In genomic region chr20:63977392-63978276, GRCh38 we compare ENCODE assay signal across 8 cellular contexts. TPM values are rescaled to one million over a fixed set of nuclear protein-coding genes. Genes with fewer than 3 reads are reported as not detected.
DNase-seq lines count a peak whose midpoint lies in the region; ATAC-seq and TF ChIP-seq lines count a peak whose summit lies in the region.

No MANE protein-coding gene starts in this region.

- in situ Hi-C loops in KBM-7 (cut with MboI; ENCODE audit: low pct_unique_long_range_greater_than_20kb, low sequenced_read_pairs), result no loop called here
- in situ Hi-C loops in G401 (cut with HindIII; ENCODE audit: low sequenced_read_pairs), result no loop called here

- H3K36me3 ChIP-seq in Karpas-422 (ENCODE audit: insufficient read depth, low read length), result no peaks in the 10 kb centered on the region

- H3K27ac Mint-ChIP-seq in activated CD8-positive, alpha-beta T cell treated with anti-CD3 and anti-CD28 coated beads, Interleukin-2, amount 10 ng/mL, durations not matched to agents 7 days and 5 days, result peak overlapping the region; percentile 83
- peak overlapping the region; percentile 84 for H3K27ac Mint-ChIP-seq in stimulated activated memory B cell treated with anti-CD40 and anti-IgM and Interleukin-4, amounts not matched to agents 10 μg/mL and 1 μg/mL and 100 μg/mL, for 72 hours

- no peaks in the 10 kb centered on the region for H4K20me1 ChIP-seq in Karpas-422 (ENCODE audit: insufficient read depth, low read depth, low read length)

- CTCF ChIA-PET in activated CD8-positive, alpha-beta T cell treated with anti-CD3 and anti-CD28 coated beads, Interleukin-2, amount 10 ng/mL, durations not matched to agents 7 days and 5 days (lab: Charles Lee), result interaction anchor here (0.7 to 1.7 kb wide), 9 partner anchors 9 to 336 kb away, joined by 3 to 20 read pairs (median 3); no protein-coding TSS in a partner anchor

- H3K36me3 Mint-ChIP-seq in activated CD8-positive, alpha-beta T cell treated with anti-CD3 and anti-CD28 coated beads, Interleukin-2, amount 10 ng/mL, durations not matched to agents 7 days and 5 days (ENCODE audit: low read depth), result peaks cover 26% of the 10 kb centered on the region
- peaks cover 37% of the 10 kb centered on the region for H3K36me3 Mint-ChIP-seq in stimulated activated memory B cell treated with anti-CD40 and anti-IgM and Interleukin-4, amounts not matched to agents 10 μg/mL and 1 μg/mL and 100 μg/mL, for 72 hours

- peak overlapping the region; percentile 66 for H3K4me2 ChIP-seq in Karpas-422 (ENCODE audit: low read depth, low read length, poor library complexity, severe bottlenecking)

- H3K4me1 ChIP-seq in Karpas-422 (ENCODE audit: low read length), result peaks cover 39% of the 10 kb centered on the region

- peak overlapping the region; percentile 76 for H3K4me3 Mint-ChIP-seq in activated CD8-positive, alpha-beta T cell treated with anti-CD3 and anti-CD28 coated beads, Interleukin-2, amount 10 ng/mL, durations not matched to agents 7 days and 5 days
- peak overlapping the region; percentile 86 for H3K4me3 Mint-ChIP-seq in stimulated activated memory B cell treated with anti-CD40 and anti-IgM and Interleukin-4, amounts not matched to agents 10 μg/mL and 1 μg/mL and 100 μg/mL, for 72 hours

- H3K27ac ChIP-seq in Karpas-422 (ENCODE audit: low read length), result peak overlapping the region; percentile 74; the same call in 1 of the 2 replicates

- H3K4me1 Mint-ChIP-seq in activated CD8-positive, alpha-beta T cell treated with anti-CD3 and anti-CD28 coated beads, Interleukin-2, amount 10 ng/mL, durations not matched to agents 7 days and 5 days (ENCODE audit: low read depth), result peaks cover 64% of the 10 kb centered on the region
- peaks cover 59% of the 10 kb centered on the region for H3K4me1 Mint-ChIP-seq in stimulated activated memory B cell treated with anti-CD40 and anti-IgM and Interleukin-4, amounts not matched to agents 10 μg/mL and 1 μg/mL and 100 μg/mL, for 72 hours

- no peaks in the 10 kb centered on the region for H3K9me3 ChIP-seq in Karpas-422 (ENCODE audit: low read length)

- H2AFZ ChIP-seq in Karpas-422 (ENCODE audit: low read length), result no peak overlapping the region

- TF ChIP-seq CTCF in fibroblast of the aortic adventitia (IDR thresholded peaks at IDR 0.05; ENCODE audit: insufficient read depth, low read length), result no peak

- peak overlapping the region; percentile 99; the same call in 1 of the 2 replicates for H3K4me3 ChIP-seq in Karpas-422 (ENCODE audit: low read length)
- no peak overlapping the region for H3K4me3 ChIP-seq in fibroblast of the aortic adventitia (ENCODE audit: low read depth, low read length)

- no peaks in the 10 kb centered on the region for H3K9me2 ChIP-seq in Karpas-422 (replicated peaks; ENCODE audit: insufficient read depth, low read length)

- peaks cover 17% of the 10 kb centered on the region for H3K79me2 ChIP-seq in Karpas-422 (ENCODE audit: low read length)

- peak; percentile 44 for ATAC-seq in activated CD8-positive, alpha-beta T cell treated with anti-CD3 and anti-CD28 coated beads, Interleukin-2, amount 10 ng/mL, durations not matched to agents 7 days and 5 days
- ATAC-seq in stimulated activated memory B cell treated with anti-CD40 and anti-IgM and Interleukin-4, amounts not matched to agents 10 μg/mL and 1 μg/mL and 100 μg/mL, for 72 hours, result no peak

- H3K27me3 ChIP-seq in Karpas-422 (ENCODE audit: low read length), result no peaks in the 10 kb centered on the region

- H3K9me3 Mint-ChIP-seq in activated CD8-positive, alpha-beta T cell treated with anti-CD3 and anti-CD28 coated beads, Interleukin-2, amount 10 ng/mL, durations not matched to agents 7 days and 5 days (ENCODE audit: insufficient read depth), result no peaks in the 10 kb centered on the region
- no peaks in the 10 kb centered on the region for H3K9me3 Mint-ChIP-seq in stimulated activated memory B cell treated with anti-CD40 and anti-IgM and Interleukin-4, amounts not matched to agents 10 μg/mL and 1 μg/mL and 100 μg/mL, for 72 hours

- peak; percentile 43 for DNase-seq in AG20443 (ENCODE audit: low spot score)
- no peak for DNase-seq in Karpas-422
- DNase-seq in activated CD8-positive, alpha-beta T cell treated with anti-CD3 and anti-CD28 coated beads, Interleukin-2, amount 10 ng/mL, durations not matched to agents 7 days and 5 days, result peak; percentile 77
- peak; percentile 51 for DNase-seq in fibroblast of the aortic adventitia (ENCODE audit: low read depth)
- DNase-seq in inferior parietal cortex (ENCODE audit: extremely low spot score), result no peak
- no peak for DNase-seq in KBM-7
- no peak for DNase-seq in G401 (ENCODE audit: low spot score)

- H3K9ac ChIP-seq in Karpas-422 (ENCODE audit: low read length), result peak overlapping the region; percentile 92

- POLR2A ChIA-PET in activated CD8-positive, alpha-beta T cell treated with anti-CD3 and anti-CD28 coated beads, Interleukin-2, amount 10 ng/mL, durations not matched to agents 7 days and 5 days (lab: Charles Lee), result interaction anchor here (0.8 to 2.0 kb wide), 3 partner anchors 57 to 61 kb away, joined by 3 to 13 read pairs (median 4); no protein-coding TSS in a partner anchor

- no peaks in the 10 kb centered on the region for H3K27me3 Mint-ChIP-seq in activated CD8-positive, alpha-beta T cell treated with anti-CD3 and anti-CD28 coated beads, Interleukin-2, amount 10 ng/mL, durations not matched to agents 7 days and 5 days (ENCODE audit: low read depth)
- H3K27me3 Mint-ChIP-seq in stimulated activated memory B cell treated with anti-CD40 and anti-IgM and Interleukin-4, amounts not matched to agents 10 μg/mL and 1 μg/mL and 100 μg/mL, for 72 hours, result no peaks in the 10 kb centered on the region

RNA-seq across cellular contexts. Expression of gene SAMD10, which starts 1.8 kb away (rescaled TPM):
- 11.7 and 13.0 TPM in 2 replicates for total RNA-seq in Karpas-422 (2014; rRNA removed; shearing (Covaris generic); ENCODE audit: low replicate concordance)
- 10 to 100 TPM; 12.0 to 12.5 TPM for total RNA-seq in activated CD8-positive, alpha-beta T cell treated with anti-CD3 and anti-CD28 coated beads, Interleukin-2, amount 10 ng/mL, durations not matched to agents 7 days and 5 days
- total RNA-seq in fibroblast of the aortic adventitia (ENCODE audit: low replicate concordance), result 0.16 and 2.3 TPM in 2 replicates
- 1.4 TPM in 1 of 2 replicates, not detected in the other for total RNA-seq in G401 (2014; rRNA removed; shearing (Covaris generic))

RNA-seq across cellular contexts. Expression of gene PRPF6, which starts 3.3 kb away (rescaled TPM):
- 24.2 and 40.7 TPM in 2 replicates for total RNA-seq in Karpas-422 (2014; rRNA removed; shearing (Covaris generic); ENCODE audit: low replicate concordance)
- 10 to 100 TPM; 64.7 to 68.3 TPM for total RNA-seq in activated CD8-positive, alpha-beta T cell treated with anti-CD3 and anti-CD28 coated beads, Interleukin-2, amount 10 ng/mL, durations not matched to agents 7 days and 5 days
- total RNA-seq in fibroblast of the aortic adventitia (ENCODE audit: low replicate concordance), result 55.4 and 120 TPM in 2 replicates
- total RNA-seq in G401 (2014; rRNA removed; shearing (Covaris generic)), result 91.4 and 111 TPM in 2 replicates

RNA-seq across cellular contexts. Expression of gene ZNF512B, which starts 7.9 kb away (rescaled TPM):
- 4.2 and 9.0 TPM in 2 replicates for total RNA-seq in Karpas-422 (2014; rRNA removed; shearing (Covaris generic); ENCODE audit: low replicate concordance)
- total RNA-seq in activated CD8-positive, alpha-beta T cell treated with anti-CD3 and anti-CD28 coated beads, Interleukin-2, amount 10 ng/mL, durations not matched to agents 7 days and 5 days, result 10 to 100 TPM; 12.0 to 12.1 TPM
- total RNA-seq in fibroblast of the aortic adventitia (ENCODE audit: low replicate concordance), result 7.9 and 12.3 TPM in 2 replicates
- 5.5 and 5.9 TPM in 2 replicates for total RNA-seq in G401 (2014; rRNA removed; shearing (Covaris generic))

RNA-seq across cellular contexts. Expression of gene UCKL1, which starts 21.4 kb away (rescaled TPM):
- 32.3 and 35.3 TPM in 2 replicates for total RNA-seq in Karpas-422 (2014; rRNA removed; shearing (Covaris generic); ENCODE audit: low replicate concordance)
- 10 to 100 TPM; 41.1 to 45.4 TPM for total RNA-seq in activated CD8-positive, alpha-beta T cell treated with anti-CD3 and anti-CD28 coated beads, Interleukin-2, amount 10 ng/mL, durations not matched to agents 7 days and 5 days
- total RNA-seq in fibroblast of the aortic adventitia (ENCODE audit: low replicate concordance), result 4.0 and 16.0 TPM in 2 replicates
- total RNA-seq in G401 (2014; rRNA removed; shearing (Covaris generic)), result 19.9 and 20.1 TPM in 2 replicates

RNA-seq across cellular contexts. Expression of gene C20orf204, which starts 58.3 kb away (rescaled TPM):
- total RNA-seq in Karpas-422 (2014; rRNA removed; shearing (Covaris generic); ENCODE audit: low replicate concordance), result 0.45 and 1.8 TPM in 2 replicates
- 1 to 10 TPM; 6.4 to 7.6 TPM for total RNA-seq in activated CD8-positive, alpha-beta T cell treated with anti-CD3 and anti-CD28 coated beads, Interleukin-2, amount 10 ng/mL, durations not matched to agents 7 days and 5 days
- 1.6 and 2.1 TPM in 2 replicates for total RNA-seq in fibroblast of the aortic adventitia (ENCODE audit: low replicate concordance)
- total RNA-seq in G401 (2014; rRNA removed; shearing (Covaris generic)), result 0.81 and 1.8 TPM in 2 replicates

Comparison
In these comparisons a context has a peak if more than half of its experiments do, and no peak if none do; other contexts are left out.
1. DNase-seq: peak in AG20443 (single experiment), activated CD8-positive, alpha-beta T cell treated with anti-CD3 and anti-CD28 coated beads, Interleukin-2, amount 10 ng/mL, durations not matched to agents 7 days and 5 days (single experiment) and fibroblast of the aortic adventitia (single experiment); none in Karpas-422 (single experiment), inferior parietal cortex (single experiment), KBM-7 (single experiment) and G401 (single experiment).